In genomic region chr20:35146922-35147574, GRCh38 we compare ENCODE assay signal across 1 cellular context.
TF ChIP-seq lines count a peak whose summit lies in the region.

EDEM2 (minus strand) TSS chr20:35147336; CDS start chr20:35147258, 78 bp downstream.

TF ChIP-seq in HepG2, 621 proteins besides CTCF, POLR2A, EP300 and RAD21 (continued from another document and continues in another):
- TF ChIP-seq SNAPC4 (CRISPR knock-in tag; IDR thresholded peaks at IDR 0.05), result peak; percentile 79; the same call in 1 of the 2 replicates
- no peak for TF ChIP-seq FUBP1 (CRISPR knock-in tag; IDR thresholded peaks at IDR 0.05; ENCODE audit: borderline replicate concordance)
- TF ChIP-seq ZNF678 (CRISPR knock-in tag; IDR thresholded peaks at IDR 0.05), result peak; percentile 87
- TF ChIP-seq TIGD3 (CRISPR knock-in tag; IDR thresholded peaks at IDR 0.05; ENCODE audit: borderline replicate concordance), result no peak
- 0 out of 2 replicates have a peak, but pooled peaks have one; percentile 18 for TF ChIP-seq ATAD3A (CRISPR knock-in tag; IDR thresholded peaks at IDR 0.05)
- TF ChIP-seq FOXM1 (CRISPR knock-in tag; IDR thresholded peaks at IDR 0.05), result no peak
- peak; percentile 67; the same call in 1 of the 2 replicates for TF ChIP-seq ATF1 (CRISPR knock-in tag; IDR thresholded peaks at IDR 0.05)
- no peak; the same call in 1 of the 2 replicates for TF ChIP-seq ZKSCAN8 (CRISPR knock-in tag; IDR thresholded peaks at IDR 0.05; ENCODE audit: borderline replicate concordance)
- peak; percentile 63; the same call in 1 of the 2 replicates for TF ChIP-seq RNF219 (CRISPR knock-in tag; IDR thresholded peaks at IDR 0.05)
- TF ChIP-seq MEF2D (CRISPR knock-in tag; IDR thresholded peaks at IDR 0.05), result peak; percentile 87; the same call in 1 of the 2 replicates
- TF ChIP-seq GPN1 (CRISPR knock-in tag; IDR thresholded peaks at IDR 0.05; ENCODE audit: borderline replicate concordance), result no peak; the same call in 1 of the 2 replicates
- no peak for TF ChIP-seq IKZF1 (IDR thresholded peaks at IDR 0.05)
- no peak for TF ChIP-seq NFIB (CRISPR knock-in tag; IDR thresholded peaks at IDR 0.05; ENCODE audit: borderline replicate concordance)
- peak; percentile 24; the same call in 1 of the 2 replicates for TF ChIP-seq CCDC6 (CRISPR knock-in tag; IDR thresholded peaks at IDR 0.05)
- TF ChIP-seq HNF1B (CRISPR knock-in tag; IDR thresholded peaks at IDR 0.05), result peak; percentile 95
- no peak; the same call in 1 of the 2 replicates for TF ChIP-seq ZNF703 (CRISPR knock-in tag; IDR thresholded peaks at IDR 0.05; ENCODE audit: borderline replicate concordance)
- peak; percentile 57; the same call in 1 of the 2 replicates for TF ChIP-seq ZNF770 (CRISPR knock-in tag; IDR thresholded peaks at IDR 0.05)
- peak; percentile 93 for TF ChIP-seq PPARG (CRISPR knock-in tag; conservative IDR thresholded peaks at IDR 0.05)
- TF ChIP-seq ZNF597 (CRISPR knock-in tag; IDR thresholded peaks at IDR 0.05), result no peak
- no peak for TF ChIP-seq GPBP1L1 (CRISPR knock-in tag; IDR thresholded peaks at IDR 0.05)
- 0 out of 2 replicates have a peak, but pooled peaks have one; percentile 55 for TF ChIP-seq BRD4 (CRISPR knock-in tag; IDR thresholded peaks at IDR 0.05)
- TF ChIP-seq FOXA3 (CRISPR knock-in tag; IDR thresholded peaks at IDR 0.05), result peak; percentile 40; the same call in 1 of the 2 replicates
- TF ChIP-seq NFYB (CRISPR knock-in tag; IDR thresholded peaks at IDR 0.05), result peak; percentile 70
- peak; percentile 75; the same call in 1 of the 2 replicates for TF ChIP-seq PRDM10 (CRISPR knock-in tag; IDR thresholded peaks at IDR 0.05; ENCODE audit: low read depth)
- TF ChIP-seq POLR2G (IDR thresholded peaks at IDR 0.05; ENCODE audit: low read depth, low read length), result peak; percentile 95
- peak; percentile 51; the same call in 1 of the 2 replicates for TF ChIP-seq RCOR2 (CRISPR knock-in tag; IDR thresholded peaks at IDR 0.05)
- peak; percentile 97 for TF ChIP-seq KMT2B (CRISPR knock-in tag; IDR thresholded peaks at IDR 0.05)
